In the genomic region with DNA sequence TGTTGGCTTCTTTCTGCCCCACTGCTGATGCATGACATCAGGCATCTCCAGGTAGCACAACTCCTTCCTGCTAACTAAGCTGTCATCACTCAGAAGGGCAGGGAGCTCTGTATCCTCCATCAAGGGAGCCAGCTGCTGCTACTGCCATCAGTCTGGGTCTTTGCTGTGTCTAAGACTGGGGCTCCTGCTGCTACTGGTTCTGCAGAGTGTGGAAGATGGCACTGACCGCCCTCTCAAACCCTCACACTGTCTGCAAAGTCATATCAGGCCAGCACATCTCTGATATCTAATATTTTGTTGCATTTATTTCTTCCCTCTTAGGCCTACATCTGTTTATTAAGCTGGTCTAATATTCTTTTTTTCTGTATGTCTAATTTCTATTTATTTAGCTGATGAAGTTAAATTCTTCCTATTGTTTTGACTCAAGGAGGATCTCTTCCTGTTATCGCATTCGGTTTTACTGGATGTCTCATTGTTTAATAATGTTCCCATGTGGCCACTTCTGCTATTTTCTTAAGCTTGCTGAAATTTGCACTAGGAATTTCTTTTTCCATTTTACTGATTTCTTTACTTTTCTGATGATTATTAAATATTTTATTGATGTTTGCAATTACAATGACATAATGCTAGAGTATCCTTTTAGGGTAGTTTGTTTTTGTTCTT, we compare ENCODE assay signal across 18 cellular contexts. TPM values are rescaled to one million over a fixed set of nuclear protein-coding genes. Genes with fewer than 3 reads are reported as not detected.
DNase-seq lines count a peak whose midpoint lies in the region; ATAC-seq, FAIRE-seq and TF ChIP-seq lines count a peak whose summit lies in the region.
"Had no signal": no experiment of that assay in that cellular context is flagged by ENCODE, and none has a peak within 500 bp of the region (broad histone marks: within the 10 kb centered on the region; RNA-seq: fewer than 3 reads in every experiment).

No MANE protein-coding gene starts in this region.

- H3K4me3 ChIP-seq in astrocyte (ENCODE audit: insufficient read depth, low read depth, low read length), result no peak overlapping the region
- H3K4me3 ChIP-seq in osteoblast (ENCODE audit: insufficient read depth, low read length), result no peak overlapping the region
- H3K4me3 ChIP-seq: BLaER1 treated with 17β-estradiol and CSF1 and Interleukin-3, amounts not matched to agents 10 nM and 100 nM; GM12878; MG63; Peyer's patch; SJSA1 had no signal

- peak overlapping the region; percentile 3 for H3K27ac ChIP-seq in astrocyte (ENCODE audit: low read depth, low read length)
- H3K27ac ChIP-seq in osteoblast (ENCODE audit: low read depth, low read length), result no peak overlapping the region
- H3K27ac ChIP-seq: BLaER1 treated with 17β-estradiol and CSF1 and Interleukin-3, amounts not matched to agents 10 nM and 100 nM; Peyer's patch; SJSA1 had no signal

- no peaks in the 10 kb centered on the region for H4K20me1 ChIP-seq in astrocyte (ENCODE audit: insufficient read depth, low read length)
- H4K20me1 ChIP-seq in osteoblast (ENCODE audit: insufficient read depth, low read length), result no peaks in the 10 kb centered on the region
- H4K20me1 ChIP-seq: BLaER1 treated with 17β-estradiol and CSF1 and Interleukin-3, amounts not matched to agents 10 nM and 100 nM had no signal

- TF ChIP-seq CTCF in astrocyte (IDR thresholded peaks at IDR 0.05; ENCODE audit: insufficient read depth, low read depth, low read length) (no peak), osteoblast (IDR thresholded peaks at IDR 0.05; ENCODE audit: extremely low read depth, low read depth, low read length) (no peak)

- peak; percentile 54 for DNase-seq in EH (ENCODE audit: low read depth)
- DNase-seq in GM19239 (ENCODE audit: insufficient read length, low spot score), result no peak
- DNase-seq in astrocyte (ENCODE audit: low read depth), result no peak
- DNase-seq in osteoblast (ENCODE audit: insufficient read length, low spot score, missing footprints), result peak; percentile 32
- no peak for DNase-seq in occipital lobe (lab: John Stamatoyannopoulos, UW)
- no peak for DNase-seq in posterior cingulate gyrus
- DNase-seq: CD8-positive, alpha-beta T cell; DMS79 treated with DMSO at 0.1 percent for 48 hours; MG63; NCI-H1048; NCI-H1436; NCI-H1930; NCI-H446; Peyer's patch had no signal

- H3K4me1 ChIP-seq in astrocyte (ENCODE audit: insufficient read depth, low read length) (peaks cover 5% of the 10 kb centered on the region), osteoblast (ENCODE audit: insufficient read depth, low read length) (peaks cover 16% of the 10 kb centered on the region)
- H3K4me1 ChIP-seq: BLaER1 treated with 17β-estradiol and CSF1 and Interleukin-3, amounts not matched to agents 10 nM and 100 nM; Peyer's patch had no signal

- H3K27me3 Mint-ChIP-seq in astrocyte (ENCODE audit: low read depth, unreplicated experiment), result no peaks in the 10 kb centered on the region
- H3K27me3 Mint-ChIP-seq in activated T-helper 17 cell treated with anti-CD3 and anti-CD28 coated beads, Interleukin-2, amount 50 U/mL, for 72 hours, result peaks cover 18% of the 10 kb centered on the region

- H3K9ac ChIP-seq in astrocyte (ENCODE audit: low read length), result no peak overlapping the region
- H3K9ac ChIP-seq: BLaER1 treated with 17β-estradiol and CSF1 and Interleukin-3, amounts not matched to agents 10 nM and 100 nM had no signal

- no peaks in the 10 kb centered on the region for H3K36me3 ChIP-seq in astrocyte (ENCODE audit: insufficient read depth, low read length)
- H3K36me3 ChIP-seq in osteoblast (ENCODE audit: insufficient read depth, low read length), result no peaks in the 10 kb centered on the region
- H3K36me3 ChIP-seq: BLaER1 treated with 17β-estradiol and CSF1 and Interleukin-3, amounts not matched to agents 10 nM and 100 nM; MG63; Peyer's patch; SJSA1 had no signal

- H3K4me2 ChIP-seq in astrocyte (ENCODE audit: low read length) (peak overlapping the region; percentile 1), osteoblast (ENCODE audit: insufficient read depth, low read length) (no peak overlapping the region)
- H3K4me2 ChIP-seq: BLaER1 treated with 17β-estradiol and CSF1 and Interleukin-3, amounts not matched to agents 10 nM and 100 nM had no signal

- H3K4me3 Mint-ChIP-seq in astrocyte (ENCODE audit: unreplicated experiment), result no peak overlapping the region
- no peak overlapping the region for H3K4me3 Mint-ChIP-seq in activated T-helper 17 cell treated with anti-CD3 and anti-CD28 coated beads, Interleukin-2, amount 50 U/mL, for 72 hours
- H3K4me3 Mint-ChIP-seq: CD8-positive, alpha-beta T cell had no signal

- peak; percentile 37 for FAIRE-seq in GM19239 (lab: Jason Lieb, UNC)
- FAIRE-seq in astrocyte (lab: Jason Lieb, UNC), result no peak

- H3K27me3 ChIP-seq in astrocyte (ENCODE audit: insufficient read depth, low read length) (no peaks in the 10 kb centered on the region), osteoblast (ENCODE audit: insufficient read depth, low read length) (no peaks in the 10 kb centered on the region)
- H3K27me3 ChIP-seq: BLaER1 treated with 17β-estradiol and CSF1 and Interleukin-3, amounts not matched to agents 10 nM and 100 nM; MG63; Peyer's patch; SJSA1 had no signal

- peaks cover 7% of the 10 kb centered on the region for H3K9me3 Mint-ChIP-seq in astrocyte (ENCODE audit: unreplicated experiment)
- H3K9me3 Mint-ChIP-seq in activated T-helper 17 cell treated with anti-CD3 and anti-CD28 coated beads, Interleukin-2, amount 50 U/mL, for 72 hours, result peaks cover 6% of the 10 kb centered on the region
- H3K9me3 Mint-ChIP-seq: CD8-positive, alpha-beta T cell had no signal

- peaks cover 13% of the 10 kb centered on the region for H3K4me1 Mint-ChIP-seq in astrocyte (ENCODE audit: low read depth, unreplicated experiment)
- H3K4me1 Mint-ChIP-seq in activated T-helper 17 cell treated with anti-CD3 and anti-CD28 coated beads, Interleukin-2, amount 50 U/mL, for 72 hours, result no peaks in the 10 kb centered on the region

- H3K27ac Mint-ChIP-seq in astrocyte (ENCODE audit: unreplicated experiment), result no peak overlapping the region
- H3K27ac Mint-ChIP-seq in activated T-helper 17 cell treated with anti-CD3 and anti-CD28 coated beads, Interleukin-2, amount 50 U/mL, for 72 hours, result no peak overlapping the region
- H3K27ac Mint-ChIP-seq: CD8-positive, alpha-beta T cell had no signal

- intact Hi-C loops in posterior cingulate gyrus (cut with DNase I), result no loop called here

- H3K79me2 ChIP-seq in astrocyte (ENCODE audit: insufficient read depth, low read length) (no peaks in the 10 kb centered on the region), osteoblast (ENCODE audit: insufficient read depth, low read length) (no peaks in the 10 kb centered on the region)

- H3K9me3 ChIP-seq in astrocyte (ENCODE audit: insufficient read depth, low read depth, low read length) (no peaks in the 10 kb centered on the region), osteoblast (ENCODE audit: low read depth, low read length) (no peaks in the 10 kb centered on the region)
- H3K9me3 ChIP-seq: MG63, Peyer's patch, SJSA1 had no signal

- no peaks in the 10 kb centered on the region for H3K36me3 Mint-ChIP-seq in astrocyte (ENCODE audit: low read depth, unreplicated experiment)
- H3K36me3 Mint-ChIP-seq in activated T-helper 17 cell treated with anti-CD3 and anti-CD28 coated beads, Interleukin-2, amount 50 U/mL, for 72 hours (ENCODE audit: low read depth), result no peaks in the 10 kb centered on the region
- H3K36me3 Mint-ChIP-seq: CD8-positive, alpha-beta T cell had no signal

- H2AFZ ChIP-seq in astrocyte (ENCODE audit: low read depth, low read length), result no peak overlapping the region
- peak overlapping the region; percentile 67 for H2AFZ ChIP-seq in osteoblast (ENCODE audit: low read length)

- no peak for ATAC-seq in activated T-helper 17 cell treated with anti-CD3 and anti-CD28 coated beads, Interleukin-2, amount 50 U/mL, for 72 hours (replicated peaks)
- ATAC-seq: CD8-positive, alpha-beta T cell; GM12878 had no signal

RNA-seq across cellular contexts. Expression of gene E2F7, which starts 7.6 kb away (rescaled TPM):
- total RNA-seq in astrocyte, result 21.5 and 26.2 TPM in 2 replicates
- total RNA-seq in osteoblast, result 13.4 and 16.5 TPM in 2 replicates
- 1.4 TPM for total RNA-seq in occipital lobe
- 10 to 100 TPM; 13.6 to 14.7 TPM for total RNA-seq in activated T-helper 17 cell treated with anti-CD3 and anti-CD28 coated beads, Interleukin-2, amount 50 U/mL, for 72 hours

Comparison
In these comparisons a context has a peak if more than half of its experiments do, and no peak if none do; other contexts are left out.
1. DNase-seq: peak in EH (single experiment) and osteoblast (single experiment); none in GM19239 (single experiment), astrocyte (single experiment), occipital lobe (single experiment) and posterior cingulate gyrus (0 of 10).